8 cellular contexts compared by ENCODE assay signal in genomic region chr16:87076950-87077749, GRCh38.
DNase-seq lines count a peak whose midpoint lies in the region; ATAC-seq and TF ChIP-seq lines count a peak whose summit lies in the region.

No MANE protein-coding gene starts in this region.

- peak; percentile 73 for TF ChIP-seq CTCF in LNCaP clone FGC (IDR thresholded peaks at IDR 0.05; ENCODE audit: control insufficient read depth, extremely low read depth, insufficient read depth)

- peak; percentile 52 for DNase-seq in SIG-M5 treated with dmso at 0.1 percent for 504 hours (lab: John Stamatoyannopoulos, UW; ENCODE audit: unreplicated experiment)
- no peak for DNase-seq in SIG-M5 (lab: John Stamatoyannopoulos, UW)
- peak; percentile 30 for DNase-seq in LNCaP clone FGC (ENCODE audit: low read depth)
- peak; percentile 1 for DNase-seq in activated CD8-positive, alpha-beta memory T cell treated with anti-CD3 and anti-CD28 coated beads, Interleukin-2, amount 50 U/mL, for 24 hours (ENCODE audit: extremely low read depth)
- peak; percentile 65 for DNase-seq in left ventricle myocardium superior
- DNase-seq in stimulated activated CD4-positive, alpha-beta T cell treated with anti-CD3 and anti-CD28 coated beads, Interleukin-4, amount 100 ng/mL, for 24 hours, result peak; percentile 20
- DNase-seq in GOT3 (lab: John Stamatoyannopoulos, UW), result no peak

- H3K4me3 ChIP-seq in LNCaP clone FGC (ENCODE audit: low read depth, low read length), result no peak overlapping the region

- intact Hi-C loops in left ventricle myocardium superior (cut with micrococcal nuclease), result no loop called here

- ATAC-seq in left ventricle myocardium superior (peak; percentile 63), GM21390 (IDR thresholded peaks at IDR 0.05; ENCODE audit: unreplicated experiment) (no peak)

Comparison
In these comparisons a context has a peak if more than half of its experiments do, and no peak if none do; other contexts are left out.
1. DNase-seq: peak in SIG-M5 treated with dmso at 0.1 percent for 504 hours (single experiment), LNCaP clone FGC (single experiment), activated CD8-positive, alpha-beta memory T cell treated with anti-CD3 and anti-CD28 coated beads, Interleukin-2, amount 50 U/mL, for 24 hours (single experiment), left ventricle myocardium superior (single experiment) and stimulated activated CD4-positive, alpha-beta T cell treated with anti-CD3 and anti-CD28 coated beads, Interleukin-4, amount 100 ng/mL, for 24 hours (single experiment); none in SIG-M5 (single experiment) and GOT3 (single experiment).